8 cellular contexts compared by ENCODE assay signal in the genomic region with DNA sequence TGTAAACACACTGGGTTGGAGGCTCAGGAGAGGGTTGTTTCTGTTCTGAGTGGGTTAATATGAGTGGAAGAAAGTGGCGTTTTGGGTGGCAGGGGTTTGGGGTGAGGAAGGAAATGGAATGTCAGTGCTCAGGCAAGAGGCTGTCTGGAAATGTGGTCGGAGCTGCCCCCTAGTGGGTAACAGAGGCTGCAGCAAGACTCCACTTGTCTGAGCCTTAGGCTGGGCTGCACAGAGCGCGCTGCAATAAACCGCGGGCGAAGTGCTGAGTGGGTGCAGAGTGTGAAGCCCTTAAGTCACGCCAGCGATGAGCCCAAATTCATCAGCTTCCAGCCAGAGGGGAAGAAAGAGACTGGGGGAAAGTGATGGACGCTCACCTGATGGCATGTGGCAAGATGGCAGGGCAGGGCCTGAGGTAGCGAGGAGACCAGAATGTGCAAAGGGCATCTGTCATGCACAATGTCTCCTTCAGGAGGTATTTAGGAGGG. TPM values are rescaled to one million over a fixed set of nuclear protein-coding genes. Genes with fewer than 3 reads are reported as not detected.
DNase-seq lines count a peak whose midpoint lies in the region; ATAC-seq and TF ChIP-seq lines count a peak whose summit lies in the region.

No MANE protein-coding gene starts in this region.

- peak overlapping the region; percentile 10 to 73 (median 47); a peak in 14 of 22 replicates for H3K9ac ChIP-seq in BLaER1 treated with 17β-estradiol and CSF1 and Interleukin-3, amounts not matched to agents 10 nM and 100 nM
- peak overlapping the region; percentile 58 for H3K9ac ChIP-seq in OCI-LY3 (ENCODE audit: low read length)

- WGBS in esophagus muscularis mucosa = 17% methylated on average over 11 of the region's 11 CpGs

- H3K4me3 Mint-ChIP-seq in nephron = peak overlapping the region; percentile 18 to 51 (median 27)
- H3K4me3 Mint-ChIP-seq in stimulated activated memory B cell treated with anti-CD40 and anti-IgM and Interleukin-4, amounts not matched to agents 10 μg/mL and 1 μg/mL and 100 μg/mL, for 72 hours = peak overlapping the region; percentile 29

- peaks cover 56% of the 10 kb centered on the region for H3K27me3 Mint-ChIP-seq in nephron (ENCODE audit: low read depth)
- peaks cover 18% of the 10 kb centered on the region for H3K27me3 Mint-ChIP-seq in stimulated activated memory B cell treated with anti-CD40 and anti-IgM and Interleukin-4, amounts not matched to agents 10 μg/mL and 1 μg/mL and 100 μg/mL, for 72 hours

- DNase-seq in HuH-7 (ENCODE audit: low spot score) (peak; percentile 81), activated T-cell treated with anti-CD3 and anti-CD28 coated beads for 4 hours (peak; percentile 55), esophagus muscularis mucosa (ENCODE audit: extremely low spot score) (no peak)

- H3K4me3 ChIP-seq in BLaER1 treated with 17β-estradiol and CSF1 and Interleukin-3, amounts not matched to agents 10 nM and 100 nM = peak overlapping the region in 9 of 10 experiments; percentile 15 to 66 (median 47); a peak in 14 of 20 replicates
- H3K4me3 ChIP-seq in OCI-LY3 (ENCODE audit: low read length) (peak overlapping the region; percentile 76), esophagus muscularis mucosa (peak overlapping the region; percentile 22 to 38 (median 30))

- peak overlapping the region; percentile 62 to 88 (median 68) for H3K4me2 ChIP-seq in BLaER1 treated with 17β-estradiol and CSF1 and Interleukin-3, amounts not matched to agents 10 nM and 100 nM
- H3K4me2 ChIP-seq in OCI-LY3 (ENCODE audit: low read length) = peak overlapping the region; percentile 86

- TF ChIP-seq POLR2A in esophagus muscularis mucosa (IDR thresholded peaks at IDR 0.05; ENCODE audit: low read depth) = no peak

- no peaks in the 10 kb centered on the region for H3K9me3 ChIP-seq in BLaER1 treated with 17β-estradiol and CSF1 and Interleukin-3, amounts not matched to agents 10 nM and 100 nM (replicated peaks in 1 of 11)
- H3K9me3 ChIP-seq in OCI-LY3 (ENCODE audit: insufficient read depth, low read length) (no peaks in the 10 kb centered on the region), esophagus muscularis mucosa (no peaks in the 10 kb centered on the region)

- no peak overlapping the region for H3K27ac Mint-ChIP-seq in nephron
- H3K27ac Mint-ChIP-seq in stimulated activated memory B cell treated with anti-CD40 and anti-IgM and Interleukin-4, amounts not matched to agents 10 μg/mL and 1 μg/mL and 100 μg/mL, for 72 hours = no peak overlapping the region

- H3K79me2 ChIP-seq in OCI-LY3 (ENCODE audit: low read length) = no peaks in the 10 kb centered on the region

- no peaks in the 10 kb centered on the region for H3K27me3 ChIP-seq in BLaER1 treated with 17β-estradiol and CSF1 and Interleukin-3, amounts not matched to agents 10 nM and 100 nM
- H3K27me3 ChIP-seq in OCI-LY3 (ENCODE audit: low read depth, low read length) (no peaks in the 10 kb centered on the region), esophagus muscularis mucosa (peaks cover 0 to 53% (median 5%) of the 10 kb centered on the region in 4 donors)

- H3K9me3 Mint-ChIP-seq in nephron = no peaks in the 10 kb centered on the region
- H3K9me3 Mint-ChIP-seq in stimulated activated memory B cell treated with anti-CD40 and anti-IgM and Interleukin-4, amounts not matched to agents 10 μg/mL and 1 μg/mL and 100 μg/mL, for 72 hours = no peaks in the 10 kb centered on the region

- TF ChIP-seq CTCF in OCI-LY3 (IDR thresholded peaks at IDR 0.05; ENCODE audit: low read depth, low read length) (peak; percentile 92), esophagus muscularis mucosa (IDR thresholded peaks at IDR 0.05) (peak; percentile 78 to 93 (median 78)), nephron (IDR thresholded peaks at IDR 0.05; ENCODE audit: unreplicated experiment in 3 of 3) (peak; percentile 85 to 90 (median 89))

- intact Hi-C loops in esophagus muscularis mucosa (cut with DNase I) = loop anchor here (1.0 to 5.0 kb wide), 2 partner anchors 34 to 139 kb away; no protein-coding TSS in a partner anchor

- no peak for TF ChIP-seq EP300 in esophagus muscularis mucosa (IDR thresholded peaks at IDR 0.05)

- peaks cover 0 to 14% (median 3%) of the 10 kb centered on the region in 10 experiments; a peak in 11 of 20 replicates for H3K4me1 ChIP-seq in BLaER1 treated with 17β-estradiol and CSF1 and Interleukin-3, amounts not matched to agents 10 nM and 100 nM
- H3K4me1 ChIP-seq in OCI-LY3 (ENCODE audit: low read length) (no peaks in the 10 kb centered on the region; the same call in 1 of the 2 replicates), esophagus muscularis mucosa (peaks cover 0 to 8% (median 4%) of the 10 kb centered on the region in 4 donors)

- H3K36me3 Mint-ChIP-seq in nephron (ENCODE audit: low read depth) = no peaks in the 10 kb centered on the region
- H3K36me3 Mint-ChIP-seq in stimulated activated memory B cell treated with anti-CD40 and anti-IgM and Interleukin-4, amounts not matched to agents 10 μg/mL and 1 μg/mL and 100 μg/mL, for 72 hours = no peaks in the 10 kb centered on the region

- H3K4me1 Mint-ChIP-seq in nephron = no peaks in the 10 kb centered on the region
- peaks cover 6% of the 10 kb centered on the region for H3K4me1 Mint-ChIP-seq in stimulated activated memory B cell treated with anti-CD40 and anti-IgM and Interleukin-4, amounts not matched to agents 10 μg/mL and 1 μg/mL and 100 μg/mL, for 72 hours

- ATAC-seq in GM19324 (IDR thresholded peaks at IDR 0.05; ENCODE audit: low FRiP score, unreplicated experiment) = peak; percentile 71
- ATAC-seq in stimulated activated memory B cell treated with anti-CD40 and anti-IgM and Interleukin-4, amounts not matched to agents 10 μg/mL and 1 μg/mL and 100 μg/mL, for 72 hours = peak; percentile 90

- H4K20me1 ChIP-seq in BLaER1 treated with 17β-estradiol and CSF1 and Interleukin-3, amounts not matched to agents 10 nM and 100 nM = peaks cover 0 to 4% (median 0%) of the 10 kb centered on the region in 11 experiments; a peak in 1 of 22 replicates
- no peaks in the 10 kb centered on the region for H4K20me1 ChIP-seq in OCI-LY3 (ENCODE audit: insufficient read depth, low read length)

- H3K36me3 ChIP-seq in BLaER1 treated with 17β-estradiol and CSF1 and Interleukin-3, amounts not matched to agents 10 nM and 100 nM = no peaks in the 10 kb centered on the region
- no peaks in the 10 kb centered on the region for H3K36me3 ChIP-seq in OCI-LY3 (replicated peaks; ENCODE audit: low read depth, low read length)
- H3K36me3 ChIP-seq in esophagus muscularis mucosa = no peaks in the 10 kb centered on the region

- peak overlapping the region; percentile 99 for H2AFZ ChIP-seq in OCI-LY3 (ENCODE audit: low read depth, low read length)

- H3K27ac ChIP-seq in BLaER1 treated with 17β-estradiol and CSF1 and Interleukin-3, amounts not matched to agents 10 nM and 100 nM = peak overlapping the region in 3 of 11 experiments; percentile 30 to 61 (median 60); a peak in 6 of 22 replicates
- H3K27ac ChIP-seq in OCI-LY3 (ENCODE audit: low read length) (no peak overlapping the region), esophagus muscularis mucosa (replicated peaks in 1 of 4) (no peak overlapping the region)

RNA-seq across cellular contexts. Expression of a gene that starts 12.3 kb away (rescaled TPM):
- not detected for total RNA-seq in esophagus muscularis mucosa

RNA-seq across cellular contexts. Expression of a gene that starts 51.1 kb away (rescaled TPM):
- total RNA-seq in esophagus muscularis mucosa = 10 to 100 TPM; 25.5 to 39.5 (median 29.3) TPM
